In the genomic region with DNA sequence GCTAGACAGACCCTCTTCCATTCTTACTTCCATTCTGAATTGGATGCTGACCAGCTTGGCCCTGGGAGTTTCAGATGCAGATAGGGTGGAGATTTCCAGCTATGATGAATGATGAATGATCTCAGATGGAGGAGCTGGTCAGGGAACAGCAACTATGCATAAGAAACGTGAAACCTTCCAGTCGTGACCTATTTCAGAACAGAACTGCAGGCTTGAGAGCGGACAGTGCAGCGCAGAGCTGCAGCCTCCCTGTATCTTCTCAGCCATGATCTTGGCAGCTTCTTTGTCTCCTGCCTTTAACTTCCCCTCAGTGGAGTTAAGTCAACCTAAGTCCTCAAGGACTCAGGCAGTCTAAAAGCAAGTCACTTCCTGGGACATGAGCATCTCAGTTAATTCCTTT, we compare ENCODE assay signal across 22 cellular contexts. TPM values are rescaled to one million over a fixed set of nuclear protein-coding genes. Genes with fewer than 3 reads are reported as not detected.
DNase-seq lines count a peak whose midpoint lies in the region; ATAC-seq and TF ChIP-seq lines count a peak whose summit lies in the region.
"Had no signal": no experiment of that assay in that cellular context is flagged by ENCODE, and none has a peak within 500 bp of the region (broad histone marks: within the 10 kb centered on the region; RNA-seq: fewer than 3 reads in every experiment).

No MANE protein-coding gene starts in this region.

- no peak overlapping the region for H2AFZ ChIP-seq in mesenchymal stem cell (ENCODE audit: low read depth, low read length)
- H2AFZ ChIP-seq: GM23248 had no signal

- no peak overlapping the region for H3K4ac ChIP-seq in mesenchymal stem cell (ENCODE audit: low read depth in 1 of 2, low read length in 2 of 2)

- no peak overlapping the region for H3K14ac ChIP-seq in mesenchymal stem cell (ENCODE audit: low read length in 2 of 2)

- no peaks in the 10 kb centered on the region for H3K79me1 ChIP-seq in mesenchymal stem cell (replicated peaks; ENCODE audit: low read length, poor library complexity, severe bottlenecking)

- no peak overlapping the region for H2AK5ac ChIP-seq in mesenchymal stem cell (ENCODE audit: low read length, severe bottlenecking)

- ATAC-seq in Right ventricle myocardium superior (ENCODE audit: poor library complexity) = no peak
- ATAC-seq: HCT116, Right ventricle myocardium inferior had no signal

- intact Hi-C loops in left ventricle myocardium inferior (cut with micrococcal nuclease) = no loop called here
- intact Hi-C loops in Right ventricle myocardium superior (cut with DNase I) = no loop called here
- intact Hi-C loops in esophagus muscularis mucosa (cut with DNase I) = no loop called here
- intact Hi-C loops in uterus (cut with DNase I; ENCODE audit: low total_unique reads) = no loop called here

- no peak overlapping the region for H2BK120ac ChIP-seq in mesenchymal stem cell (ENCODE audit: low read depth, low read length)

- TF ChIP-seq POLR2A in esophagus muscularis mucosa (IDR thresholded peaks at IDR 0.05; ENCODE audit: low read depth) (no peak), uterus (IDR thresholded peaks at IDR 0.05) (no peak)

- H3K27me3 Mint-ChIP-seq in mesothelial cell of epicardium (ENCODE audit: low read depth) = peaks cover 2% of the 10 kb centered on the region
- H3K27me3 Mint-ChIP-seq in HFFc6 (ENCODE audit: insufficient read depth) = peaks cover 2% of the 10 kb centered on the region; the same call in 1 of the 2 replicates

- H2BK12ac ChIP-seq in mesenchymal stem cell (ENCODE audit: low read length in 2 of 2) = no peak overlapping the region

- H3K4me3 Mint-ChIP-seq in mesothelial cell of epicardium (no peak overlapping the region), HFFc6 (no peak overlapping the region)
- H3K4me3 Mint-ChIP-seq: CD14-positive monocyte had no signal

- H3K9me3 Mint-ChIP-seq in mesothelial cell of epicardium (no peaks in the 10 kb centered on the region), HFFc6 (no peaks in the 10 kb centered on the region)
- H3K9me3 Mint-ChIP-seq: CD14-positive monocyte had no signal

- WGBS in esophagus muscularis mucosa = 40% methylated on average over 4 of the region's 4 CpGs
- WGBS in mesenchymal stem cell = 76% methylated on average over 4 of the region's 4 CpGs

- no peak overlapping the region for H4K91ac ChIP-seq in mesenchymal stem cell (ENCODE audit: low read length)

- H4K8ac ChIP-seq in mesenchymal stem cell (ENCODE audit: low read length) = no peak overlapping the region

- H2BK5ac ChIP-seq in mesenchymal stem cell (ENCODE audit: low read depth, low read length, poor library complexity, severe bottlenecking) = no peak overlapping the region

- TF ChIP-seq EP300 in esophagus muscularis mucosa (IDR thresholded peaks at IDR 0.05) = no peak

- DNase-seq in left ventricle myocardium inferior (no peak), Right ventricle myocardium superior (no peak), esophagus muscularis mucosa (ENCODE audit: extremely low spot score) (no peak), mesenchymal stem cell (peak; percentile 5), uterus (peak; percentile 39 to 48), SKM-1 treated with dmso at 0.1 percent for 144 hours (lab: John Stamatoyannopoulos, UW; ENCODE audit: unreplicated experiment) (no peak), mesothelial cell of epicardium (ENCODE audit: low spot score in 2 of 2, unreplicated experiment in 2 of 2) (no peak), HFFc6 (no peak)
- DNase-seq: 8988T, COR-L47, DMS 273 treated with DMSO at 0.1 percent for 48 hours, GDM1, GM23248, NCI-H1092 treated with DMSO at 0.1 percent for 48 hours, NCI-H146, NCI-H2081, NCI-H774 had no signal

- peaks cover 59% of the 10 kb centered on the region for H3K4me1 ChIP-seq in left ventricle myocardium inferior
- H3K4me1 ChIP-seq in esophagus muscularis mucosa = peaks cover 13 to 45% (median 40%) of the 10 kb centered on the region in 4 donors
- no peaks in the 10 kb centered on the region for H3K4me1 ChIP-seq in mesenchymal stem cell (ENCODE audit: control insufficient read depth, insufficient read depth, low read depth, low read length)
- H3K4me1 ChIP-seq in uterus = no peaks in the 10 kb centered on the region

- no peak overlapping the region for H2BK15ac ChIP-seq in mesenchymal stem cell (ENCODE audit: low read depth, poor library complexity, severe bottlenecking)

- H3K23ac ChIP-seq in mesenchymal stem cell (ENCODE audit: low read length in 2 of 2) = no peak overlapping the region

- H3K27ac Mint-ChIP-seq in mesothelial cell of epicardium (no peak overlapping the region), HFFc6 (no peak overlapping the region)
- H3K27ac Mint-ChIP-seq: CD14-positive monocyte had no signal

- no peaks in the 10 kb centered on the region for H3K36me3 Mint-ChIP-seq in mesothelial cell of epicardium
- no peaks in the 10 kb centered on the region for H3K36me3 Mint-ChIP-seq in HFFc6 (ENCODE audit: low read depth)
- H3K36me3 Mint-ChIP-seq: CD14-positive monocyte had no signal

- TF ChIP-seq CTCF in left ventricle myocardium inferior (IDR thresholded peaks at IDR 0.05; ENCODE audit: borderline replicate concordance) (no peak), esophagus muscularis mucosa (IDR thresholded peaks at IDR 0.05) (no peak), uterus (IDR thresholded peaks at IDR 0.05) (no peak), mesothelial cell of epicardium (IDR thresholded peaks at IDR 0.05; ENCODE audit: unreplicated experiment) (no peak), HFFc6 (IDR thresholded peaks at IDR 0.05) (no peak)

- H3K9me3 ChIP-seq in left ventricle myocardium inferior (replicated peaks) = no peaks in the 10 kb centered on the region
- no peaks in the 10 kb centered on the region for H3K9me3 ChIP-seq in esophagus muscularis mucosa
- H3K9me3 ChIP-seq in mesenchymal stem cell (ENCODE audit: control insufficient read depth, low read length) = no peaks in the 10 kb centered on the region
- no peaks in the 10 kb centered on the region for H3K9me3 ChIP-seq in uterus

- no peak overlapping the region for H3K4me3 ChIP-seq in left ventricle myocardium inferior
- no peak overlapping the region for H3K4me3 ChIP-seq in esophagus muscularis mucosa
- no peak overlapping the region for H3K4me3 ChIP-seq in mesenchymal stem cell (ENCODE audit: insufficient read depth in 1 of 2, low read depth in 1 of 2, low read length in 2 of 2)
- no peak overlapping the region for H3K4me3 ChIP-seq in uterus
- H3K4me3 ChIP-seq: GM23248 had no signal

- H3K4me1 Mint-ChIP-seq in mesothelial cell of epicardium = peaks cover 15% of the 10 kb centered on the region
- no peaks in the 10 kb centered on the region for H3K4me1 Mint-ChIP-seq in HFFc6 (ENCODE audit: low read depth)
- H3K4me1 Mint-ChIP-seq: CD14-positive monocyte had no signal

- no peak overlapping the region for H3K18ac ChIP-seq in mesenchymal stem cell (ENCODE audit: low read depth in 1 of 2, low read length in 2 of 2)

- no peak overlapping the region for H3K9ac ChIP-seq in mesenchymal stem cell (ENCODE audit: low read length)
- H3K9ac ChIP-seq: GM23248 had no signal

- H3K27ac ChIP-seq in left ventricle myocardium inferior (replicated peaks) = peak overlapping the region; percentile 25
- peak overlapping the region; percentile 54 to 59 (median 56) for H3K27ac ChIP-seq in esophagus muscularis mucosa (replicated peaks in 1 of 4)
- H3K27ac ChIP-seq in mesenchymal stem cell (ENCODE audit: low read length, poor library complexity, severe bottlenecking) = no peak overlapping the region
- peak overlapping the region; percentile 64 to 65 for H3K27ac ChIP-seq in uterus
- H3K27ac ChIP-seq: GM23248 had no signal

- H3K36me3 ChIP-seq in left ventricle myocardium inferior = no peaks in the 10 kb centered on the region
- H3K36me3 ChIP-seq in esophagus muscularis mucosa = no peaks in the 10 kb centered on the region
- H3K36me3 ChIP-seq in mesenchymal stem cell (ENCODE audit: control insufficient read depth in 1 of 2, insufficient read depth in 2 of 2, low read depth in 1 of 2, low read length in 2 of 2) = no peaks in the 10 kb centered on the region
- H3K36me3 ChIP-seq in uterus = no peaks in the 10 kb centered on the region

- H3K4me2 ChIP-seq in mesenchymal stem cell (ENCODE audit: low read length, poor library complexity, severe bottlenecking) = no peak overlapping the region

- H3K27me3 ChIP-seq in left ventricle myocardium inferior (ENCODE audit: low read depth) (no peaks in the 10 kb centered on the region), esophagus muscularis mucosa (no peaks in the 10 kb centered on the region), mesenchymal stem cell (ENCODE audit: control insufficient read depth in 1 of 2, insufficient read depth in 1 of 2, low read length in 2 of 2) (no peaks in the 10 kb centered on the region), uterus (no peaks in the 10 kb centered on the region)

RNA-seq across cellular contexts. Expression of a gene that starts 43.3 kb away (rescaled TPM):
- total RNA-seq in left ventricle myocardium inferior (117 TPM), Right ventricle myocardium superior (142 TPM), esophagus muscularis mucosa (100 to 1,000 TPM in 3 of 4 donors, 10 to 100 TPM in 1; 77.7 to 165 (median 138) TPM), uterus (10 to 100 TPM; 20.3 to 77.6 (median 23.7) TPM), mesothelial cell of epicardium (32.8 to 34.3 TPM (median 33.3 TPM) in 3 replicates)
- 171 TPM for polyA plus RNA-seq in mesenchymal stem cell (2013, experiment 1 of 2)
- 173 TPM for polyA plus RNA-seq in mesenchymal stem cell (2013, experiment 2 of 2)
- total RNA-seq in HFFc6 (2021; fragmentation: NEBNext Ultra II Directional; extraction: Animal tissue kit (Norgen Biotek cat#: 25700)) = 1 to 10 TPM in 2 of 6 experiments, under 1 TPM in 4; 0.35 to 3.7 (median 0.51) TPM
- total RNA-seq: NCI-H460, OCI-LY7 had no signal
- polyA plus RNA-seq: CD14-positive monocyte had no signal

Comparison
In these comparisons a context has a peak if more than half of its experiments do, and no peak if none do; other contexts are left out.
1. DNase-seq: peak in mesenchymal stem cell (single experiment) and uterus (2 of 2); none in left ventricle myocardium inferior (single experiment), Right ventricle myocardium superior (single experiment), esophagus muscularis mucosa (single experiment), SKM-1 treated with dmso at 0.1 percent for 144 hours (single experiment), mesothelial cell of epicardium (0 of 2) and HFFc6 (single experiment).